25 cellular contexts compared by ENCODE assay signal in the genomic region with DNA sequence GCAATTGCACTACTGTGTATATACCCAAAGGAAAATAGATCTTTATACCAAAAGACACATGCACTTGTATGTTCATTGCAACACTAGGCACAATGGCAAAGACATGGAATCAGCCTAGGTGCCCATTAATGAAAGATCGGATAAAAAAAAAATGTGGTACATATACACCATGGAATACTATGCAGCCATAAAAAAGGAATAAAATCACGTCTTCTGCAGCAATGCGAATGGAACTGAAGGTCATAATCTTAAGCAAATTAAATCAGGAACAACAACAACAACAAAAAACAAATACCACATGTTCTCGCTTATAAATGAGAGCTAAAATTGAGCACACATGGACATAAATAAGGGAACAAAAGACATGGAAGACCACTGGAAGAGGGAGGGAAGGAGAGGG.
"Had no signal": no experiment of that assay in that cellular context is flagged by ENCODE, and none has a peak within 500 bp of the region (broad histone marks: within the 10 kb centered on the region; RNA-seq: fewer than 3 reads in every experiment).

No MANE protein-coding gene starts in this region.

- H3K4me3 ChIP-seq: colonic mucosa, coronary artery, dorsolateral prefrontal cortex, esophagus muscularis mucosa, esophagus squamous epithelium, gastrocnemius medialis, gastroesophageal sphincter, heart left ventricle, heart right ventricle, hepatocyte had no signal

- H3K4me1 ChIP-seq: colonic mucosa, esophagus muscularis mucosa, esophagus squamous epithelium, foreskin keratinocyte, gastrocnemius medialis, gastroesophageal sphincter, heart left ventricle, heart right ventricle had no signal

- H3K4me2 ChIP-seq: hepatocyte had no signal

- H3K36me3 ChIP-seq: colonic mucosa, esophagus muscularis mucosa, esophagus squamous epithelium, gastrocnemius medialis, gastroesophageal sphincter, heart left ventricle, heart right ventricle had no signal

- H3K27ac ChIP-seq: colonic mucosa, coronary artery, dorsolateral prefrontal cortex, epithelial cell of prostate, esophagus muscularis mucosa, esophagus squamous epithelium, foreskin keratinocyte, gastrocnemius medialis, gastroesophageal sphincter, heart left ventricle, heart right ventricle, hepatocyte had no signal

- H3K9me3 ChIP-seq: esophagus muscularis mucosa, esophagus squamous epithelium, gastrocnemius medialis had no signal

- H2AFZ ChIP-seq: hepatocyte had no signal

- H3K79me2 ChIP-seq: hepatocyte had no signal

- ATAC-seq: effector memory CD8-positive, alpha-beta T cell; esophagus mucosa; foreskin keratinocyte; gastrocnemius medialis; gastroesophageal sphincter; heart left ventricle; heart right ventricle had no signal

- H3K27me3 ChIP-seq: colonic mucosa, dorsolateral prefrontal cortex, esophagus muscularis mucosa, esophagus squamous epithelium, foreskin keratinocyte, gastrocnemius medialis, gastroesophageal sphincter, heart left ventricle, heart right ventricle, hepatocyte had no signal

- DNase-seq: colonic mucosa; cortex of kidney; dermis blood vessel endothelial cell; dorsolateral prefrontal cortex; effector CD4-positive, alpha-beta T cell; effector CD8-positive, alpha-beta T cell; effector memory CD4-positive, alpha-beta T cell; effector memory CD8-positive, alpha-beta T cell; endodermal cell; erythroblast; esophagus squamous epithelium; foreskin fibroblast; foreskin keratinocyte; foreskin melanocyte; gastrocnemius medialis; glutamatergic neuron; head of caudate nucleus; heart left ventricle; heart right ventricle had no signal
